In the genomic region with DNA sequence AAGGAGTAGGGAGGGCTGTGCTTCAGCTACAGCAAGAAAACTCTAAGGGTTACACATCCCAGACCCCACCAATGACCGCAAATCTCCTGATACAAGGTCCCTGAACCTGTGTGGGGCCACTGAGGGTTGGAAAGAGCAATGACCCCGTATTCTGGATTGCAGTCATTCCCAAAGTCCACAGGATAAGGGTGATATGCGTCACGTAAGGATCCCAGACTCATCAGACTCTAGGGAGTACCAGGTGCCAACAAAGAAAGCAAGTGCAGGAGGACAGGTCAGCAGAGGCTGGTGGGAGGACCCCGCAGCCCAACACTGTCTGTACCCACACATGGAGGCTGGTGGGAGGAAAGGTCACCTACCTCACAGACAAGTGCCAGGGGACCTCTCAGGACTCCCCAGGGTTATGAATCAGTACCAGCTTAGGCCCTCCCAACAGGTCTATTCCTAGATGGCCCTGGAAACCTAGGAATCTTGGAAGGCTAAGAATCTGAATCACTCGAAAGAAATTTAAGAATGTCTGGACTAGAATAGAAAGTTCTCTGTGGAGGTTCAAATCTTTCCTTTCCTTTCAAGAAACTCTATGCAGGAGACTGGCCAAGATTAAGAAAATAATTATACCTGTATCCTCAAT, we compare ENCODE assay signal across 19 cellular contexts.
"Had no signal": no experiment of that assay in that cellular context is flagged by ENCODE, and none has a peak within 500 bp of the region (broad histone marks: within the 10 kb centered on the region; RNA-seq: fewer than 3 reads in every experiment).

No MANE protein-coding gene starts in this region.

- H3K4me1 Mint-ChIP-seq: activated CD4-positive, alpha-beta T cell treated with anti-CD3 and anti-CD28 coated beads, Interleukin-2, amount 10 ng/mL, durations not matched to agents 24 days and 14 days; activated naive CD8-positive, alpha-beta T cell treated with anti-CD3 and anti-CD28 coated beads, Interleukin-2, amount 10 ng/mL, durations not matched to agents 7 days and 5 days; nephron had no signal

- H3K27me3 Mint-ChIP-seq: activated CD4-positive, alpha-beta T cell treated with anti-CD3 and anti-CD28 coated beads, Interleukin-2, amount 10 ng/mL, durations not matched to agents 24 days and 14 days; activated naive CD8-positive, alpha-beta T cell treated with anti-CD3 and anti-CD28 coated beads, Interleukin-2, amount 10 ng/mL, durations not matched to agents 7 days and 5 days; memory B cell; progenitor cell of endocrine pancreas; stimulated activated naive CD8-positive, alpha-beta T cell treated with anti-CD3 and anti-CD28 coated beads, Interleukin-15, Interleukin-2, amounts not matched to agents 100 ng/mL and 50 ng/mL, for 24 hours had no signal

- H3K27ac Mint-ChIP-seq: activated CD4-positive, alpha-beta T cell treated with anti-CD3 and anti-CD28 coated beads, Interleukin-2, amount 10 ng/mL, durations not matched to agents 24 days and 14 days; activated CD8-positive, alpha-beta T cell treated with anti-CD3 and anti-CD28 coated beads, Interleukin-2, amount 10 ng/mL, durations not matched to agents 7 days and 5 days; activated naive CD8-positive, alpha-beta T cell treated with anti-CD3 and anti-CD28 coated beads, Interleukin-2, amount 10 ng/mL, durations not matched to agents 7 days and 5 days; memory B cell; nephron; stimulated activated naive CD8-positive, alpha-beta T cell treated with anti-CD3 and anti-CD28 coated beads, Interleukin-15, Interleukin-2, amounts not matched to agents 100 ng/mL and 50 ng/mL, for 24 hours; T-helper 1 cell treated with Interleukin-12 subunit alpha and Interleukin-12 subunit beta and Interleukin-4 antibody, amounts not matched to agents 30 μg/mL and 1 μg/mL, for 36 hours; WTC11 had no signal

- H3K27me3 ChIP-seq: dorsolateral prefrontal cortex, gastroesophageal sphincter, upper lobe of right lung had no signal

- H3K4me3 ChIP-seq: dorsolateral prefrontal cortex, gastroesophageal sphincter, left ventricle myocardium inferior, upper lobe of right lung had no signal

- H3K27ac ChIP-seq: dorsolateral prefrontal cortex, gastroesophageal sphincter, left ventricle myocardium inferior, upper lobe of right lung had no signal

- ATAC-seq: activated CD8-positive, alpha-beta T cell treated with anti-CD3 and anti-CD28 coated beads, Interleukin-2, amount 10 ng/mL, durations not matched to agents 7 days and 5 days; gastroesophageal sphincter; right cardiac atrium; upper lobe of right lung; WTC11 had no signal

- DNase-seq: activated CD4-positive, alpha-beta T cell treated with anti-CD3 and anti-CD28 coated beads, Interleukin-2, amount 10 ng/mL, durations not matched to agents 24 days and 14 days; activated CD8-positive, alpha-beta memory T cell treated with anti-CD3 and anti-CD28 coated beads, Interleukin-2, amount 50 U/mL, for 48 hours; activated CD8-positive, alpha-beta T cell treated with anti-CD3 and anti-CD28 coated beads, Interleukin-2, amount 10 ng/mL, durations not matched to agents 7 days and 5 days; activated naive CD8-positive, alpha-beta T cell treated with anti-CD3 and anti-CD28 coated beads, Interleukin-2, amount 10 ng/mL, durations not matched to agents 7 days and 5 days; anterior cingulate cortex; dorsolateral prefrontal cortex; erythroblast; islet precursor cell; left ventricle myocardium inferior; occipital lobe; right cardiac atrium; upper lobe of right lung had no signal

- H3K9me3 Mint-ChIP-seq: activated CD4-positive, alpha-beta T cell treated with anti-CD3 and anti-CD28 coated beads, Interleukin-2, amount 10 ng/mL, durations not matched to agents 24 days and 14 days; activated naive CD8-positive, alpha-beta T cell treated with anti-CD3 and anti-CD28 coated beads, Interleukin-2, amount 10 ng/mL, durations not matched to agents 7 days and 5 days; memory B cell; nephron; stimulated activated naive CD8-positive, alpha-beta T cell treated with anti-CD3 and anti-CD28 coated beads, Interleukin-15, Interleukin-2, amounts not matched to agents 100 ng/mL and 50 ng/mL, for 24 hours; T-helper 1 cell treated with Interleukin-12 subunit alpha and Interleukin-12 subunit beta and Interleukin-4 antibody, amounts not matched to agents 30 μg/mL and 1 μg/mL, for 36 hours; WTC11 had no signal

- H3K9me3 ChIP-seq: gastroesophageal sphincter, left ventricle myocardium inferior, upper lobe of right lung had no signal

- H3K4me1 ChIP-seq: gastroesophageal sphincter, upper lobe of right lung had no signal

- H3K4me3 Mint-ChIP-seq: activated CD4-positive, alpha-beta T cell treated with anti-CD3 and anti-CD28 coated beads, Interleukin-2, amount 10 ng/mL, durations not matched to agents 24 days and 14 days; activated CD8-positive, alpha-beta T cell treated with anti-CD3 and anti-CD28 coated beads, Interleukin-2, amount 10 ng/mL, durations not matched to agents 7 days and 5 days; activated naive CD8-positive, alpha-beta T cell treated with anti-CD3 and anti-CD28 coated beads, Interleukin-2, amount 10 ng/mL, durations not matched to agents 7 days and 5 days; memory B cell; nephron; stimulated activated naive CD8-positive, alpha-beta T cell treated with anti-CD3 and anti-CD28 coated beads, Interleukin-15, Interleukin-2, amounts not matched to agents 100 ng/mL and 50 ng/mL, for 24 hours; T-helper 1 cell treated with Interleukin-12 subunit alpha and Interleukin-12 subunit beta and Interleukin-4 antibody, amounts not matched to agents 30 μg/mL and 1 μg/mL, for 36 hours; WTC11 had no signal
